ENCODE assay signal across 19 cellular contexts in genomic region chr16:47571049-47571448, GRCh38.
DNase-seq lines count a peak whose midpoint lies in the region; ATAC-seq and TF ChIP-seq lines count a peak whose summit lies in the region.
"Had no signal": no experiment of that assay in that cellular context is flagged by ENCODE, and none has a peak within 500 bp of the region (broad histone marks: within the 10 kb centered on the region; RNA-seq: fewer than 3 reads in every experiment).

No MANE protein-coding gene starts in this region.

- no peak overlapping the region for H2AFZ ChIP-seq in Loucy (ENCODE audit: low read length)

- H3K27me3 Mint-ChIP-seq in endodermal cell (ENCODE audit: insufficient read depth), result no peaks in the 10 kb centered on the region
- H3K27me3 Mint-ChIP-seq in T-helper 2 cell treated with Interferon-gamma antibody and Interleukin-4, amounts not matched to agents 5 μg/mL and 100 μg/mL, for 36 hours (ENCODE audit: low read depth), result no peaks in the 10 kb centered on the region
- H3K27me3 Mint-ChIP-seq: B cell; CD8-positive, alpha-beta memory T cell; T-cell had no signal

- H4K20me1 ChIP-seq in Loucy (ENCODE audit: insufficient read depth, low read length, poor library complexity, severe bottlenecking), result no peaks in the 10 kb centered on the region

- peak; percentile 19 for DNase-seq in GM12865 (ENCODE audit: low read depth)
- DNase-seq in endodermal cell, result peak; percentile 49
- no peak for DNase-seq in nucleus accumbens (lab: John Stamatoyannopoulos, UW)
- DNase-seq in T-helper 2 cell treated with Interferon-gamma antibody and Interleukin-4, amounts not matched to agents 5 μg/mL and 100 μg/mL, for 36 hours (ENCODE audit: low spot score), result no peak
- DNase-seq in occipital lobe (lab: John Stamatoyannopoulos, UW), result no peak
- DNase-seq: CD8-positive, alpha-beta memory T cell; DMS79 treated with DMSO at 0.1 percent for 48 hours; KG1; NCI-H1048; NCI-H1436 treated with DMSO at 0.1 percent for 48 hours; NCI-H2081; NCI-H510A treated with DMSO at 0.1 percent for 48 hours; Right ventricle myocardium superior; SK-N-SH; T-cell had no signal

- H3K4me1 Mint-ChIP-seq in endodermal cell, result peaks cover 7% of the 10 kb centered on the region
- H3K4me1 Mint-ChIP-seq in T-helper 2 cell treated with Interferon-gamma antibody and Interleukin-4, amounts not matched to agents 5 μg/mL and 100 μg/mL, for 36 hours (ENCODE audit: low read depth), result peaks cover 27% of the 10 kb centered on the region

- peaks cover 8% of the 10 kb centered on the region for H3K4me1 ChIP-seq in Loucy (ENCODE audit: insufficient read depth, low read length, poor library complexity, severe bottlenecking)
- H3K4me1 ChIP-seq in endodermal cell (ENCODE audit: control insufficient read depth, insufficient read depth, low read length), result no peaks in the 10 kb centered on the region

- H3K27ac ChIP-seq in endodermal cell (ENCODE audit: low read depth, low read length), result no peak overlapping the region

- H3K36me3 ChIP-seq in Loucy (ENCODE audit: insufficient read depth, low read length), result peaks cover 1% of the 10 kb centered on the region; the same call in 1 of the 2 replicates
- H3K36me3 ChIP-seq in endodermal cell (ENCODE audit: control insufficient read depth, insufficient read depth, low read length), result no peaks in the 10 kb centered on the region

- H3K79me2 ChIP-seq in Loucy (ENCODE audit: insufficient read depth, low read length), result no peaks in the 10 kb centered on the region

- no peak overlapping the region for H3K27ac Mint-ChIP-seq in endodermal cell
- H3K27ac Mint-ChIP-seq in T-helper 2 cell treated with Interferon-gamma antibody and Interleukin-4, amounts not matched to agents 5 μg/mL and 100 μg/mL, for 36 hours, result no peak overlapping the region
- H3K27ac Mint-ChIP-seq: B cell had no signal

- H3K36me3 Mint-ChIP-seq in endodermal cell (ENCODE audit: low read depth), result peaks cover 29% of the 10 kb centered on the region
- H3K36me3 Mint-ChIP-seq in T-helper 2 cell treated with Interferon-gamma antibody and Interleukin-4, amounts not matched to agents 5 μg/mL and 100 μg/mL, for 36 hours (ENCODE audit: low read depth), result peaks cover 28% of the 10 kb centered on the region

- H3K9me2 ChIP-seq in Loucy (replicated peaks; ENCODE audit: low read depth, low read length), result no peaks in the 10 kb centered on the region
- H3K9me2 ChIP-seq: SK-N-SH had no signal

- TF ChIP-seq CTCF in GM12865 (IDR thresholded peaks at IDR 0.05; ENCODE audit: insufficient read depth, low read depth, low read length, missing control alignments) (no peak), Loucy (conservative IDR thresholded peaks at IDR 0.05; ENCODE audit: low read length) (peak; percentile 27; the same call in 1 of the 2 replicates), endodermal cell (conservative IDR thresholded peaks at IDR 0.05) (peak; percentile 47)

- H3K27me3 ChIP-seq in Loucy (ENCODE audit: insufficient read depth, low read length, poor library complexity, severe bottlenecking) (no peaks in the 10 kb centered on the region), endodermal cell (ENCODE audit: control insufficient read depth, insufficient read depth, low read length, poor library complexity, severe bottlenecking) (no peaks in the 10 kb centered on the region)

- no peak overlapping the region for H3K4me3 Mint-ChIP-seq in endodermal cell
- H3K4me3 Mint-ChIP-seq in T-helper 2 cell treated with Interferon-gamma antibody and Interleukin-4, amounts not matched to agents 5 μg/mL and 100 μg/mL, for 36 hours, result no peak overlapping the region
- H3K4me3 Mint-ChIP-seq: B cell; CD8-positive, alpha-beta memory T cell; T-cell had no signal

- H3K9me3 ChIP-seq in Loucy (ENCODE audit: insufficient read depth, low read depth, low read length) (no peaks in the 10 kb centered on the region), endodermal cell (ENCODE audit: control insufficient read depth, low read length) (peaks cover 12% of the 10 kb centered on the region)
- H3K9me3 ChIP-seq: SK-N-SH had no signal

- H3K9ac ChIP-seq in Loucy (ENCODE audit: low read depth, low read length, poor library complexity, severe bottlenecking) (no peak overlapping the region), endodermal cell (ENCODE audit: extremely low read depth, low read length, poor library complexity, severe bottlenecking) (no peak overlapping the region)
- H3K9ac ChIP-seq: SK-N-SH had no signal

- H3K4me2 ChIP-seq in Loucy (ENCODE audit: low read depth, low read length, poor library complexity, severe bottlenecking), result no peak overlapping the region
- H3K4me2 ChIP-seq: SK-N-SH had no signal

- no peaks in the 10 kb centered on the region for H3F3A ChIP-seq in Loucy (ENCODE audit: low read depth)

- no peak for ATAC-seq in GM18870 (IDR thresholded peaks at IDR 0.05; ENCODE audit: unreplicated experiment)
- ATAC-seq: Panc1, T-cell had no signal

- H3K9me3 Mint-ChIP-seq in endodermal cell, result peaks cover 5% of the 10 kb centered on the region
- peaks cover 13% of the 10 kb centered on the region for H3K9me3 Mint-ChIP-seq in T-helper 2 cell treated with Interferon-gamma antibody and Interleukin-4, amounts not matched to agents 5 μg/mL and 100 μg/mL, for 36 hours

- H3K4me3 ChIP-seq in GM12865 (ENCODE audit: low read depth, low read length) (no peak overlapping the region), Loucy (ENCODE audit: low read length, poor library complexity, severe bottlenecking) (no peak overlapping the region), endodermal cell (ENCODE audit: low read length) (no peak overlapping the region)

Comparison
In these comparisons a context has a peak if more than half of its experiments do, and no peak if none do; other contexts are left out.
1. DNase-seq: peak in GM12865 (single experiment) and endodermal cell (single experiment); none in nucleus accumbens (0 of 56), T-helper 2 cell treated with Interferon-gamma antibody and Interleukin-4, amounts not matched to agents 5 μg/mL and 100 μg/mL, for 36 hours (single experiment) and occipital lobe (single experiment).